ENCODE assay signal across 8 cellular contexts in genomic region chr9:1837453-1838084, GRCh38.
DNase-seq lines count a peak whose midpoint lies in the region; TF ChIP-seq lines count a peak whose summit lies in the region.

No MANE protein-coding gene starts in this region.

- H3K9ac ChIP-seq in mammary epithelial cell (ENCODE audit: insufficient read depth, low read length) = no peak overlapping the region

- H3K4me1 Mint-ChIP-seq in nephron progenitor cell = peaks cover 5% of the 10 kb centered on the region

- H3K27ac ChIP-seq in mammary epithelial cell (ENCODE audit: insufficient read depth, low read depth, low read length) = no peak overlapping the region

- H3K36me3 Mint-ChIP-seq in nephron progenitor cell (ENCODE audit: low read depth) = no peaks in the 10 kb centered on the region

- no peak overlapping the region for H3K27ac Mint-ChIP-seq in nephron progenitor cell

- TF ChIP-seq CTCF in mammary epithelial cell (conservative IDR thresholded peaks at IDR 0.05 in 1 of 2, IDR thresholded peaks at IDR 0.05 in 1 of 2; ENCODE audit: extremely low read depth in 1 of 2, insufficient read depth in 1 of 2, low read depth in 1 of 2, low read length in 2 of 2) (peak; percentile 21 to 26), nephron progenitor cell (IDR thresholded peaks at IDR 0.05) (peak; percentile 53)

- no peak overlapping the region for H2AFZ ChIP-seq in mammary epithelial cell (ENCODE audit: low read depth, low read length)

- no peaks in the 10 kb centered on the region for H3K27me3 ChIP-seq in HAP-1 (ENCODE audit: low read depth)
- H3K27me3 ChIP-seq in mammary epithelial cell (ENCODE audit: insufficient read depth, low read length) = no peaks in the 10 kb centered on the region

- H3K9me3 Mint-ChIP-seq in nephron progenitor cell = peaks cover 7% of the 10 kb centered on the region

- no peak overlapping the region for H3K4me2 ChIP-seq in mammary epithelial cell (ENCODE audit: insufficient read depth, low read depth, low read length)

- CTCF ChIA-PET in mammary epithelial cell (lab: Charles Lee; ENCODE audit: low non-redundant PET) = no interaction called here

- H4K20me1 ChIP-seq in mammary epithelial cell (ENCODE audit: insufficient read depth, low read length) = no peaks in the 10 kb centered on the region

- dilution Hi-C loops in mammary epithelial cell (cut with HindIII; ENCODE audit: low sequenced_read_pairs) = no loop called here

- intact Hi-C loops in mammary epithelial cell (cut with micrococcal nuclease) = no loop called here

- H3K9me3 ChIP-seq in HAP-1 (no peaks in the 10 kb centered on the region), mammary epithelial cell (replicated peaks; ENCODE audit: insufficient read depth, low read length) (no peaks in the 10 kb centered on the region)

- H3K4me3 Mint-ChIP-seq in nephron progenitor cell = no peak overlapping the region

- BruUV-seq in mammary epithelial cell (replicated peaks; lab: Mats Ljungman, UMichigan) = no TSS peak

- WGBS in mammary epithelial cell (ENCODE audit: low coverage, missing lambda C conversion rate) = 68% methylated on average over 4 of the region's 6 CpGs

- H3K4me3 ChIP-seq in HAP-1 (no peak overlapping the region), mammary epithelial cell (replicated peaks in 1 of 3; ENCODE audit: insufficient read depth in 1 of 3, low read depth in 2 of 3, low read length in 3 of 3) (no peak overlapping the region)

- H3K36me3 ChIP-seq in HAP-1 (replicated peaks) (no peaks in the 10 kb centered on the region), mammary epithelial cell (ENCODE audit: insufficient read depth, low read length) (no peaks in the 10 kb centered on the region)

- peak; percentile 37 for DNase-seq in stimulated activated CD4-positive, alpha-beta T cell treated with anti-CD3 and anti-CD28 coated beads, Interleukin-15, amount 100 ng/mL, for 24 hours
- DNase-seq in stimulated activated CD4-positive, alpha-beta T cell treated with anti-CD3 and anti-CD28 coated beads, Interleukin-4, amount 100 ng/mL, for 4 hours = no peak
- DNase-seq in HAP-1 (ENCODE audit: low spot score in 2 of 2) (peak; percentile 39 to 67), NCI-H128 (lab: John Stamatoyannopoulos, UW; ENCODE audit: unreplicated experiment) (peak; percentile 1), mammary epithelial cell (peak; percentile 6), nephron progenitor cell (peak; percentile 59), CD1c-positive myeloid dendritic cell (ENCODE audit: extremely low spot score) (no peak), putamen (ENCODE audit: low spot score) (no peak)

- H3K27me3 Mint-ChIP-seq in nephron progenitor cell (ENCODE audit: low read depth, poor library complexity) = peaks cover 3% of the 10 kb centered on the region

- in situ Hi-C loops in HAP-1 (cut with MboI; ENCODE audit: low sequenced_read_pairs) = no loop called here
- in situ Hi-C loops in mammary epithelial cell (cut with MboI; ENCODE audit: low sequenced_read_pairs in 2 of 2) = no loop called here

- no peaks in the 10 kb centered on the region for H3K79me2 ChIP-seq in mammary epithelial cell (ENCODE audit: insufficient read depth, low read length)

- H3K4me1 ChIP-seq in HAP-1 (no peaks in the 10 kb centered on the region), mammary epithelial cell (ENCODE audit: insufficient read depth, low read length) (no peaks in the 10 kb centered on the region)

Comparison
In these comparisons a context has a peak if more than half of its experiments do, and no peak if none do; other contexts are left out.
1. DNase-seq: peak in stimulated activated CD4-positive, alpha-beta T cell treated with anti-CD3 and anti-CD28 coated beads, Interleukin-15, amount 100 ng/mL, for 24 hours (single experiment), HAP-1 (2 of 2), NCI-H128 (single experiment), mammary epithelial cell (single experiment) and nephron progenitor cell (single experiment); none in stimulated activated CD4-positive, alpha-beta T cell treated with anti-CD3 and anti-CD28 coated beads, Interleukin-4, amount 100 ng/mL, for 4 hours (0 of 2), CD1c-positive myeloid dendritic cell (single experiment) and putamen (single experiment).